ENCODE assay signal across 23 cellular contexts in genomic region chr18:8776544-8776943, GRCh38.
"Had no signal": no experiment of that assay in that cellular context is flagged by ENCODE, and none has a peak within 500 bp of the region (broad histone marks: within the 10 kb centered on the region; RNA-seq: fewer than 3 reads in every experiment).

No MANE protein-coding gene starts in this region.

- ATAC-seq: activated T-helper 17 cell treated with anti-CD3 and anti-CD28 coated beads, Interleukin-2, amount 50 U/mL, for 72 hours; T-helper 17 cell had no signal

- H3K36me3 Mint-ChIP-seq: activated CD4-positive, alpha-beta memory T cell treated with anti-CD3 and anti-CD28 coated beads for 36 hours; activated naive CD4-positive, alpha-beta T cell treated with anti-CD3 and anti-CD28 coated beads, Interleukin-2, amount 10 ng/mL, durations not matched to agents 7 days and 5 days; activated naive CD8-positive, alpha-beta T cell treated with anti-CD3 and anti-CD28 coated beads for 36 hours had no signal

- H3K27me3 ChIP-seq: breast epithelium, Peyer's patch had no signal

- H3K4me1 ChIP-seq: Peyer's patch had no signal

- H3K9me3 ChIP-seq: breast epithelium, Peyer's patch had no signal

- DNase-seq: activated B cell treated with CpG ODN at 0.5 μM for 24 hours; activated CD4-positive, alpha-beta memory T cell treated with anti-CD3 and anti-CD28 coated beads for 36 hours; activated CD4-positive, alpha-beta T cell treated with anti-CD3 and anti-CD28 coated beads for 1 hour; activated CD4-positive, alpha-beta T cell treated with anti-CD3 and anti-CD28 coated beads, Interleukin-2, amount 10 ng/mL, durations not matched to agents 24 days and 14 days; activated gamma-delta T cell treated with Interleukin-2 at 50 U/mL for 16 hours; activated naive CD4-positive, alpha-beta T cell treated with anti-CD3 and anti-CD28 coated beads, Interleukin-2, amount 10 ng/mL, durations not matched to agents 7 days and 5 days; activated naive CD8-positive, alpha-beta T cell treated with anti-CD3 and anti-CD28 coated beads for 36 hours; activated T-cell treated with anti-CD3 and anti-CD28 coated beads for 4 hours; activated T-cell treated with anti-CD3 and anti-CD28 coated beads, Interleukin-2, amount 50 U/mL, for 48 hours; anterior cingulate cortex; caudate nucleus; Kasumi-1; NCI-H1105 treated with DMSO at 0.1 percent for 48 hours; NCI-H1436 treated with DMSO at 0.1 percent for 48 hours; NCI-H187; NCI-H2081; Right ventricle myocardium superior; T-helper 17 cell; T-helper 9 cell had no signal

- H3K27ac ChIP-seq: breast epithelium, Peyer's patch, RWPE1 had no signal

- H3K36me3 ChIP-seq: breast epithelium, Peyer's patch had no signal

- H3K4me1 Mint-ChIP-seq: activated B cell treated with CpG ODN at 0.5 μM for 24 hours; activated CD4-positive, alpha-beta T cell treated with anti-CD3 and anti-CD28 coated beads, Interleukin-2, amount 10 ng/mL, durations not matched to agents 24 days and 14 days; activated naive CD4-positive, alpha-beta T cell treated with anti-CD3 and anti-CD28 coated beads, Interleukin-2, amount 10 ng/mL, durations not matched to agents 7 days and 5 days; activated naive CD8-positive, alpha-beta T cell treated with anti-CD3 and anti-CD28 coated beads for 36 hours; activated T-helper 17 cell treated with anti-CD3 and anti-CD28 coated beads, Interleukin-2, amount 50 U/mL, for 72 hours had no signal

- H3K4me3 Mint-ChIP-seq: activated B cell treated with CpG ODN at 0.5 μM for 24 hours; activated CD4-positive, alpha-beta memory T cell treated with anti-CD3 and anti-CD28 coated beads for 36 hours; activated CD4-positive, alpha-beta T cell treated with anti-CD3 and anti-CD28 coated beads, Interleukin-2, amount 10 ng/mL, durations not matched to agents 24 days and 14 days; activated naive CD4-positive, alpha-beta T cell treated with anti-CD3 and anti-CD28 coated beads, Interleukin-2, amount 10 ng/mL, durations not matched to agents 7 days and 5 days; activated naive CD8-positive, alpha-beta T cell treated with anti-CD3 and anti-CD28 coated beads for 36 hours; activated T-helper 17 cell treated with anti-CD3 and anti-CD28 coated beads, Interleukin-2, amount 50 U/mL, for 72 hours; T-helper 17 cell had no signal

- H3K9me3 Mint-ChIP-seq: activated B cell treated with CpG ODN at 0.5 μM for 24 hours; activated CD4-positive, alpha-beta memory T cell treated with anti-CD3 and anti-CD28 coated beads for 36 hours; activated CD4-positive, alpha-beta T cell treated with anti-CD3 and anti-CD28 coated beads, Interleukin-2, amount 10 ng/mL, durations not matched to agents 24 days and 14 days; activated naive CD4-positive, alpha-beta T cell treated with anti-CD3 and anti-CD28 coated beads, Interleukin-2, amount 10 ng/mL, durations not matched to agents 7 days and 5 days; activated naive CD8-positive, alpha-beta T cell treated with anti-CD3 and anti-CD28 coated beads for 36 hours; activated T-helper 17 cell treated with anti-CD3 and anti-CD28 coated beads, Interleukin-2, amount 50 U/mL, for 72 hours had no signal

- H3K4me3 ChIP-seq: breast epithelium, Peyer's patch had no signal

- H3K27me3 Mint-ChIP-seq: activated B cell treated with CpG ODN at 0.5 μM for 24 hours; activated CD4-positive, alpha-beta memory T cell treated with anti-CD3 and anti-CD28 coated beads for 36 hours; activated CD4-positive, alpha-beta T cell treated with anti-CD3 and anti-CD28 coated beads, Interleukin-2, amount 10 ng/mL, durations not matched to agents 24 days and 14 days; activated naive CD8-positive, alpha-beta T cell treated with anti-CD3 and anti-CD28 coated beads for 36 hours had no signal

- H3K27ac Mint-ChIP-seq: activated B cell treated with CpG ODN at 0.5 μM for 24 hours; activated CD4-positive, alpha-beta memory T cell treated with anti-CD3 and anti-CD28 coated beads for 36 hours; activated CD4-positive, alpha-beta T cell treated with anti-CD3 and anti-CD28 coated beads, Interleukin-2, amount 10 ng/mL, durations not matched to agents 24 days and 14 days; activated naive CD4-positive, alpha-beta T cell treated with anti-CD3 and anti-CD28 coated beads, Interleukin-2, amount 10 ng/mL, durations not matched to agents 7 days and 5 days; activated naive CD8-positive, alpha-beta T cell treated with anti-CD3 and anti-CD28 coated beads for 36 hours; activated T-helper 17 cell treated with anti-CD3 and anti-CD28 coated beads, Interleukin-2, amount 50 U/mL, for 72 hours; T-helper 17 cell had no signal
